Comparison of ENCODE assay signal across 8 cellular contexts in the genomic region with DNA sequence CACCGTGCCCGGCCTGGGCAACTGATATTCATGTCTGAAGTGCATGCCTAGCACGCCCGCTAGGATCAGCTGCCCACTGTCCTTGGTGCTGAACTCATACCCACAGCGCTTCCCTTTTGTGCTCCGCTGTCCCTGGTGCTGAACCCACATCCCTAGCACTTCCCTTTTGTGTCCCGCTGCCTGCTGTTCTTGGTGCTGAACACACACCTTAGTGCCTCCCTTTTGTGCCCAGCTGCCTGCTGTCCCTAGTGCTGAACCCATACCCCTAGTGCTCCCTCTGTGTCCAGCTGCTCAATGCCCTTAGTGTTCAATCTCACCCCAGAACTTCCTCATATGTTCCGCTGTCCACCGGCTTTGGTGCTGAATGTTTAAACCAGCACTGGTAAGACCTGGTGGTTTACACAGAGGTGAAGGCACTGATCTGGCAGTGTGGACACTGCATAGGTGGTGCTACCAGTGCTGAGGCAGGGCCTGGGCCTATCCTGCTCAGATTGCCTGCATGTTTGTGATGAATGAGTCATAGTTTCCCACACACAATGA. TPM values are rescaled to one million over a fixed set of nuclear protein-coding genes. Genes with fewer than 3 reads are reported as not detected.
A peak's percentile ranks its signal among the peaks of the same experiment; 100 is the strongest.
DNase-seq lines count a peak whose midpoint lies in the region; ATAC-seq, FAIRE-seq and TF ChIP-seq lines count a peak whose summit lies in the region.

No MANE protein-coding gene starts in this region.

- H3K27me3 Mint-ChIP-seq in activated CD8-positive, alpha-beta T cell treated with anti-CD3 and anti-CD28 coated beads, Interleukin-2, amount 10 ng/mL, durations not matched to agents 7 days and 5 days (ENCODE audit: low read depth) = no peaks in the 10 kb centered on the region

- peak; percentile 86 for ATAC-seq in activated CD8-positive, alpha-beta T cell treated with anti-CD3 and anti-CD28 coated beads, Interleukin-2, amount 10 ng/mL, durations not matched to agents 7 days and 5 days
- no peak for ATAC-seq in HG03025 (IDR thresholded peaks at IDR 0.05; ENCODE audit: low FRiP score, unreplicated experiment)

- no peak overlapping the region for H3K27ac Mint-ChIP-seq in activated CD8-positive, alpha-beta T cell treated with anti-CD3 and anti-CD28 coated beads, Interleukin-2, amount 10 ng/mL, durations not matched to agents 7 days and 5 days

- H3K9me3 Mint-ChIP-seq in activated CD8-positive, alpha-beta T cell treated with anti-CD3 and anti-CD28 coated beads, Interleukin-2, amount 10 ng/mL, durations not matched to agents 7 days and 5 days (ENCODE audit: insufficient read depth) = no peaks in the 10 kb centered on the region

- CTCF ChIA-PET in activated CD8-positive, alpha-beta T cell treated with anti-CD3 and anti-CD28 coated beads, Interleukin-2, amount 10 ng/mL, durations not matched to agents 7 days and 5 days (lab: Charles Lee) = interaction anchor here (5.0 kb wide), 1 partner anchor 51 kb away, joined by 40 read pairs; no protein-coding TSS in a partner anchor

- H3K4me1 Mint-ChIP-seq in activated CD8-positive, alpha-beta T cell treated with anti-CD3 and anti-CD28 coated beads, Interleukin-2, amount 10 ng/mL, durations not matched to agents 7 days and 5 days (ENCODE audit: low read depth) = no peaks in the 10 kb centered on the region

- TF ChIP-seq CTCF in D721Med (IDR thresholded peaks at IDR 0.05; ENCODE audit: insufficient read depth, missing control alignments) = no peak

- no peak overlapping the region for H3K4me3 Mint-ChIP-seq in activated CD8-positive, alpha-beta T cell treated with anti-CD3 and anti-CD28 coated beads, Interleukin-2, amount 10 ng/mL, durations not matched to agents 7 days and 5 days

- FAIRE-seq in D721Med (lab: Jason Lieb, UNC) = no peak

- DNase-seq in Daoy (ENCODE audit: low read depth) = peak; percentile 93
- peak; percentile 92 for DNase-seq in NCI-H1048 (lab: John Stamatoyannopoulos, UW)
- peak; percentile 94 for DNase-seq in activated CD8-positive, alpha-beta T cell treated with anti-CD3 and anti-CD28 coated beads, Interleukin-2, amount 10 ng/mL, durations not matched to agents 7 days and 5 days
- DNase-seq in effector CD4-positive, alpha-beta T cell = peak; percentile 72
- peak; percentile 93 to 96 for DNase-seq in lung microvascular endothelial cell (ENCODE audit: low read depth in 2 of 2)
- peak; percentile 33 for DNase-seq in stimulated activated CD8-positive, alpha-beta memory T cell treated with anti-CD3 and anti-CD28 coated beads, Interleukin-12 subunit alpha, Interleukin-12 subunit beta, amount 100 ng/mL, for 4 hours (ENCODE audit: low read depth)
- no peak for DNase-seq in D721Med (ENCODE audit: insufficient read length, low spot score)

- POLR2A ChIA-PET in activated CD8-positive, alpha-beta T cell treated with anti-CD3 and anti-CD28 coated beads, Interleukin-2, amount 10 ng/mL, durations not matched to agents 7 days and 5 days (lab: Charles Lee) = no interaction called here

- H3K36me3 Mint-ChIP-seq in activated CD8-positive, alpha-beta T cell treated with anti-CD3 and anti-CD28 coated beads, Interleukin-2, amount 10 ng/mL, durations not matched to agents 7 days and 5 days (ENCODE audit: low read depth) = peaks cover 30% of the 10 kb centered on the region

RNA-seq across cellular contexts. Expression of gene SIGLEC11, which starts 26.3 kb away (rescaled TPM):
- not detected in 2 replicates for total RNA-seq in Daoy (2014; rRNA removed; shearing (Covaris generic))
- not detected for total RNA-seq in activated CD8-positive, alpha-beta T cell treated with anti-CD3 and anti-CD28 coated beads, Interleukin-2, amount 10 ng/mL, durations not matched to agents 7 days and 5 days
- total RNA-seq in lung microvascular endothelial cell = not detected in 2 replicates

RNA-seq across cellular contexts. Expression of gene VRK3, which starts 37.9 kb away (rescaled TPM):
- total RNA-seq in Daoy (2014; rRNA removed; shearing (Covaris generic)) = 18.2 and 22.7 TPM in 2 replicates
- 10 to 100 TPM; 67.7 to 74.8 TPM for total RNA-seq in activated CD8-positive, alpha-beta T cell treated with anti-CD3 and anti-CD28 coated beads, Interleukin-2, amount 10 ng/mL, durations not matched to agents 7 days and 5 days
- 13.7 and 18.3 TPM in 2 replicates for total RNA-seq in lung microvascular endothelial cell

RNA-seq across cellular contexts. Expression of gene ZNF473, which starts 38.6 kb away (rescaled TPM):
- 20.0 and 22.2 TPM in 2 replicates for total RNA-seq in Daoy (2014; rRNA removed; shearing (Covaris generic))
- total RNA-seq in activated CD8-positive, alpha-beta T cell treated with anti-CD3 and anti-CD28 coated beads, Interleukin-2, amount 10 ng/mL, durations not matched to agents 7 days and 5 days = 1 to 10 TPM; 8.3 to 9.0 TPM
- 3.7 and 4.6 TPM in 2 replicates for total RNA-seq in lung microvascular endothelial cell

RNA-seq across cellular contexts. Expression of gene NUP62, which starts 57.9 kb away (rescaled TPM):
- 92.7 and 95.5 TPM in 2 replicates for total RNA-seq in Daoy (2014; rRNA removed; shearing (Covaris generic))
- 100 to 1,000 TPM; 116 to 122 TPM for total RNA-seq in activated CD8-positive, alpha-beta T cell treated with anti-CD3 and anti-CD28 coated beads, Interleukin-2, amount 10 ng/mL, durations not matched to agents 7 days and 5 days
- total RNA-seq in lung microvascular endothelial cell = 14.4 and 18.1 TPM in 2 replicates

RNA-seq across cellular contexts. Expression of gene ATF5, which starts 58.2 kb away (rescaled TPM):
- 8.9 and 17.4 TPM in 2 replicates for total RNA-seq in Daoy (2014; rRNA removed; shearing (Covaris generic))
- 1 to 10 TPM; 7.1 to 9.3 TPM for total RNA-seq in activated CD8-positive, alpha-beta T cell treated with anti-CD3 and anti-CD28 coated beads, Interleukin-2, amount 10 ng/mL, durations not matched to agents 7 days and 5 days
- total RNA-seq in lung microvascular endothelial cell = 2.4 and 3.4 TPM in 2 replicates
